In genomic region chr2:191386938-191387536, GRCh38 we compare ENCODE assay signal across 13 cellular contexts.
A peak's percentile ranks its signal among the peaks of the same experiment; 100 is the strongest.
DNase-seq lines count a peak whose midpoint lies in the region; ATAC-seq and TF ChIP-seq lines count a peak whose summit lies in the region.
"Had no signal": no experiment of that assay in that cellular context is flagged by ENCODE, and none has a peak within 500 bp of the region (broad histone marks: within the 10 kb centered on the region; RNA-seq: fewer than 3 reads in every experiment).

No MANE protein-coding gene starts in this region.

- no peak for DNase-seq in activated CD4-positive, alpha-beta T cell treated with anti-CD3 and anti-CD28 coated beads for 36 hours
- no peak for DNase-seq in activated CD4-positive, alpha-beta T cell treated with anti-CD3 and anti-CD28 coated beads, Interleukin-2, amount 50 U/mL, for 4 hours
- DNase-seq in WTC11 (ENCODE audit: low spot score) (no peak), fibroblast of the conjunctiva (ENCODE audit: low read depth) (peak; percentile 33), DMS153 (lab: John Stamatoyannopoulos, UW) (no peak), DMS79 treated with DMSO at 0.1 percent for 48 hours (lab: John Stamatoyannopoulos, UW) (no peak)
- DNase-seq: activated T-cell treated with anti-CD3 and anti-CD28 coated beads, Interleukin-2, amount 50 U/mL, for 24 hours; heart left ventricle; NCI-H2029 treated with DMSO at 0.1 percent for 48 hours; Peyer's patch had no signal

- peaks cover 2% of the 10 kb centered on the region for H3K27me3 Mint-ChIP-seq in activated CD4-positive, alpha-beta T cell treated with anti-CD3 and anti-CD28 coated beads for 36 hours
- no peaks in the 10 kb centered on the region for H3K27me3 Mint-ChIP-seq in WTC11 (ENCODE audit: low read depth)
- H3K27me3 Mint-ChIP-seq in stimulated activated naive CD8-positive, alpha-beta T cell treated with anti-CD3 and anti-CD28 coated beads, Interleukin-15, Interleukin-2, amounts not matched to agents 100 ng/mL and 50 ng/mL, for 24 hours, result no peaks in the 10 kb centered on the region
- H3K27me3 Mint-ChIP-seq: IgD-negative memory B cell had no signal

- H3K36me3 Mint-ChIP-seq in activated CD4-positive, alpha-beta T cell treated with anti-CD3 and anti-CD28 coated beads for 36 hours (ENCODE audit: low read depth), result peaks cover 2% of the 10 kb centered on the region
- H3K36me3 Mint-ChIP-seq in WTC11, result peaks cover 53% of the 10 kb centered on the region
- H3K36me3 Mint-ChIP-seq in stimulated activated naive CD8-positive, alpha-beta T cell treated with anti-CD3 and anti-CD28 coated beads, Interleukin-15, Interleukin-2, amounts not matched to agents 100 ng/mL and 50 ng/mL, for 24 hours (ENCODE audit: low read depth), result peaks cover 22% of the 10 kb centered on the region
- H3K36me3 Mint-ChIP-seq: IgD-negative memory B cell had no signal

- H3K4me3 Mint-ChIP-seq in activated CD4-positive, alpha-beta T cell treated with anti-CD3 and anti-CD28 coated beads for 36 hours, result no peak overlapping the region
- H3K4me3 Mint-ChIP-seq in WTC11, result no peak overlapping the region
- no peak overlapping the region for H3K4me3 Mint-ChIP-seq in stimulated activated naive CD8-positive, alpha-beta T cell treated with anti-CD3 and anti-CD28 coated beads, Interleukin-15, Interleukin-2, amounts not matched to agents 100 ng/mL and 50 ng/mL, for 24 hours
- H3K4me3 Mint-ChIP-seq: activated T-cell treated with anti-CD3 and anti-CD28 coated beads, Interleukin-2, amount 50 U/mL, for 24 hours; IgD-negative memory B cell had no signal

- peaks cover 14% of the 10 kb centered on the region for H3K4me1 Mint-ChIP-seq in activated CD4-positive, alpha-beta T cell treated with anti-CD3 and anti-CD28 coated beads for 36 hours
- no peaks in the 10 kb centered on the region for H3K4me1 Mint-ChIP-seq in WTC11
- peaks cover 16% of the 10 kb centered on the region for H3K4me1 Mint-ChIP-seq in stimulated activated naive CD8-positive, alpha-beta T cell treated with anti-CD3 and anti-CD28 coated beads, Interleukin-15, Interleukin-2, amounts not matched to agents 100 ng/mL and 50 ng/mL, for 24 hours (ENCODE audit: low read depth)
- H3K4me1 Mint-ChIP-seq: IgD-negative memory B cell had no signal

- H3K9me3 Mint-ChIP-seq in activated CD4-positive, alpha-beta T cell treated with anti-CD3 and anti-CD28 coated beads for 36 hours (ENCODE audit: low read depth), result no peaks in the 10 kb centered on the region
- H3K9me3 Mint-ChIP-seq in WTC11, result no peaks in the 10 kb centered on the region
- no peaks in the 10 kb centered on the region for H3K9me3 Mint-ChIP-seq in stimulated activated naive CD8-positive, alpha-beta T cell treated with anti-CD3 and anti-CD28 coated beads, Interleukin-15, Interleukin-2, amounts not matched to agents 100 ng/mL and 50 ng/mL, for 24 hours
- H3K9me3 Mint-ChIP-seq: activated T-cell treated with anti-CD3 and anti-CD28 coated beads, Interleukin-2, amount 50 U/mL, for 24 hours; IgD-negative memory B cell had no signal

- intact Hi-C loops in activated CD4-positive, alpha-beta T cell treated with anti-CD3 and anti-CD28 coated beads for 36 hours (cut with DNase I, micrococcal nuclease), result loop anchor here in 1 of 2 experiments (5.0 kb wide), 1 partner anchor 220 kb away; no protein-coding TSS in a partner anchor

- ATAC-seq in activated CD4-positive, alpha-beta T cell treated with anti-CD3 and anti-CD28 coated beads for 36 hours, result peak; percentile 47
- no peak for ATAC-seq in WTC11
- ATAC-seq in HG03521 (IDR thresholded peaks at IDR 0.05; ENCODE audit: unreplicated experiment), result no peak
- ATAC-seq: heart left ventricle had no signal

- no peak overlapping the region for H3K27ac Mint-ChIP-seq in activated CD4-positive, alpha-beta T cell treated with anti-CD3 and anti-CD28 coated beads for 36 hours
- 0 out of 2 replicates have a peak overlapping the region, but pooled peaks have one; percentile 16 for H3K27ac Mint-ChIP-seq in WTC11
- H3K27ac Mint-ChIP-seq in stimulated activated naive CD8-positive, alpha-beta T cell treated with anti-CD3 and anti-CD28 coated beads, Interleukin-15, Interleukin-2, amounts not matched to agents 100 ng/mL and 50 ng/mL, for 24 hours, result peak overlapping the region; percentile 19
- H3K27ac Mint-ChIP-seq: activated T-cell treated with anti-CD3 and anti-CD28 coated beads, Interleukin-2, amount 50 U/mL, for 24 hours; IgD-negative memory B cell had no signal

- POLR2A ChIA-PET in activated CD4-positive, alpha-beta T cell treated with anti-CD3 and anti-CD28 coated beads for 36 hours (lab: Charles Lee), result no interaction called here
- POLR2A ChIA-PET in WTC11 (lab: Charles Lee), result no interaction called here

- CTCF ChIA-PET in activated CD4-positive, alpha-beta T cell treated with anti-CD3 and anti-CD28 coated beads for 36 hours (lab: Charles Lee), result interaction anchor here (1.2 to 1.4 kb wide), 2 partner anchors 136 to 232 kb away, joined by 4 to 6 read pairs; no protein-coding TSS in a partner anchor
- CTCF ChIA-PET in WTC11 (lab: Charles Lee), result no interaction called here

- no peak for TF ChIP-seq CTCF in WTC11 (IDR thresholded peaks at IDR 0.05)

TF ChIP-seq in WTC11, 78 proteins besides CTCF, POLR2A, EP300 and RAD21 (continues in another document):
- no peak for TF ChIP-seq ZNF396 (CRISPR knock-in tag; IDR thresholded peaks at IDR 0.05; ENCODE audit: borderline replicate concordance)
- TF ChIP-seq TP53 (CRISPR knock-in tag; IDR thresholded peaks at IDR 0.05), result no peak
- TF ChIP-seq, protein P1, sequence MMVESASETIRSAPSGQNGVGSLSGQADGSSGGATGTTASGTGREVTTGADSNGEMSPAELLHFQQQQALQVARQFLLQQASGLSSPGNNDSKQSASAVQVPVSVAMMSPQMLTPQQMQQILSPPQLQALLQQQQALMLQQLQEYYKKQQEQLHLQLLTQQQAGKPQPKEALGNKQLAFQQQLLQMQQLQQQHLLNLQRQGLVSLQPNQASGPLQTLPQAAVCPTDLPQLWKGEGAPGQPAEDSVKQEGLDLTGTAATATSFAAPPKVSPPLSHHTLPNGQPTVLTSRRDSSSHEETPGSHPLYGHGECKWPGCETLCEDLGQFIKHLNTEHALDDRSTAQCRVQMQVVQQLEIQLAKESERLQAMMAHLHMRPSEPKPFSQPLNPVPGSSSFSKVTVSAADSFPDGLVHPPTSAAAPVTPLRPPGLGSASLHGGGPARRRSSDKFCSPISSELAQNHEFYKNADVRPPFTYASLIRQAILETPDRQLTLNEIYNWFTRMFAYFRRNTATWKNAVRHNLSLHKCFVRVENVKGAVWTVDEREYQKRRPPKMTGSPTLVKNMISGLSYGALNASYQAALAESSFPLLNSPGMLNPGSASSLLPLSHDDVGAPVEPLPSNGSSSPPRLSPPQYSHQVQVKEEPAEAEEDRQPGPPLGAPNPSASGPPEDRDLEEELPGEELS (CRISPR knock-in tag; IDR thresholded peaks at IDR 0.05), result no peak
- no peak for TF ChIP-seq ATF1 (CRISPR knock-in tag; IDR thresholded peaks at IDR 0.05)
- TF ChIP-seq NR2C2 (CRISPR knock-in tag; IDR thresholded peaks at IDR 0.05), result no peak
- TF ChIP-seq, protein P2, sequence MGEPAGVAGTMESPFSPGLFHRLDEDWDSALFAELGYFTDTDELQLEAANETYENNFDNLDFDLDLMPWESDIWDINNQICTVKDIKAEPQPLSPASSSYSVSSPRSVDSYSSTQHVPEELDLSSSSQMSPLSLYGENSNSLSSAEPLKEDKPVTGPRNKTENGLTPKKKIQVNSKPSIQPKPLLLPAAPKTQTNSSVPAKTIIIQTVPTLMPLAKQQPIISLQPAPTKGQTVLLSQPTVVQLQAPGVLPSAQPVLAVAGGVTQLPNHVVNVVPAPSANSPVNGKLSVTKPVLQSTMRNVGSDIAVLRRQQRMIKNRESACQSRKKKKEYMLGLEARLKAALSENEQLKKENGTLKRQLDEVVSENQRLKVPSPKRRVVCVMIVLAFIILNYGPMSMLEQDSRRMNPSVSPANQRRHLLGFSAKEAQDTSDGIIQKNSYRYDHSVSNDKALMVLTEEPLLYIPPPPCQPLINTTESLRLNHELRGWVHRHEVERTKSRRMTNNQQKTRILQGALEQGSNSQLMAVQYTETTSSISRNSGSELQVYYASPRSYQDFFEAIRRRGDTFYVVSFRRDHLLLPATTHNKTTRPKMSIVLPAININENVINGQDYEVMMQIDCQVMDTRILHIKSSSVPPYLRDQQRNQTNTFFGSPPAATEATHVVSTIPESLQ (CRISPR knock-in tag; IDR thresholded peaks at IDR 0.05), result no peak
- no peak for TF ChIP-seq ZNF671 (CRISPR knock-in tag; IDR thresholded peaks at IDR 0.05)
- TF ChIP-seq, protein P3, sequence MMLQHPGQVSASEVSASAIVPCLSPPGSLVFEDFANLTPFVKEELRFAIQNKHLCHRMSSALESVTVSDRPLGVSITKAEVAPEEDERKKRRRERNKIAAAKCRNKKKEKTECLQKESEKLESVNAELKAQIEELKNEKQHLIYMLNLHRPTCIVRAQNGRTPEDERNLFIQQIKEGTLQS (CRISPR knock-in tag; conservative IDR thresholded peaks at IDR 0.05), result no peak
- TF ChIP-seq, protein P4, sequence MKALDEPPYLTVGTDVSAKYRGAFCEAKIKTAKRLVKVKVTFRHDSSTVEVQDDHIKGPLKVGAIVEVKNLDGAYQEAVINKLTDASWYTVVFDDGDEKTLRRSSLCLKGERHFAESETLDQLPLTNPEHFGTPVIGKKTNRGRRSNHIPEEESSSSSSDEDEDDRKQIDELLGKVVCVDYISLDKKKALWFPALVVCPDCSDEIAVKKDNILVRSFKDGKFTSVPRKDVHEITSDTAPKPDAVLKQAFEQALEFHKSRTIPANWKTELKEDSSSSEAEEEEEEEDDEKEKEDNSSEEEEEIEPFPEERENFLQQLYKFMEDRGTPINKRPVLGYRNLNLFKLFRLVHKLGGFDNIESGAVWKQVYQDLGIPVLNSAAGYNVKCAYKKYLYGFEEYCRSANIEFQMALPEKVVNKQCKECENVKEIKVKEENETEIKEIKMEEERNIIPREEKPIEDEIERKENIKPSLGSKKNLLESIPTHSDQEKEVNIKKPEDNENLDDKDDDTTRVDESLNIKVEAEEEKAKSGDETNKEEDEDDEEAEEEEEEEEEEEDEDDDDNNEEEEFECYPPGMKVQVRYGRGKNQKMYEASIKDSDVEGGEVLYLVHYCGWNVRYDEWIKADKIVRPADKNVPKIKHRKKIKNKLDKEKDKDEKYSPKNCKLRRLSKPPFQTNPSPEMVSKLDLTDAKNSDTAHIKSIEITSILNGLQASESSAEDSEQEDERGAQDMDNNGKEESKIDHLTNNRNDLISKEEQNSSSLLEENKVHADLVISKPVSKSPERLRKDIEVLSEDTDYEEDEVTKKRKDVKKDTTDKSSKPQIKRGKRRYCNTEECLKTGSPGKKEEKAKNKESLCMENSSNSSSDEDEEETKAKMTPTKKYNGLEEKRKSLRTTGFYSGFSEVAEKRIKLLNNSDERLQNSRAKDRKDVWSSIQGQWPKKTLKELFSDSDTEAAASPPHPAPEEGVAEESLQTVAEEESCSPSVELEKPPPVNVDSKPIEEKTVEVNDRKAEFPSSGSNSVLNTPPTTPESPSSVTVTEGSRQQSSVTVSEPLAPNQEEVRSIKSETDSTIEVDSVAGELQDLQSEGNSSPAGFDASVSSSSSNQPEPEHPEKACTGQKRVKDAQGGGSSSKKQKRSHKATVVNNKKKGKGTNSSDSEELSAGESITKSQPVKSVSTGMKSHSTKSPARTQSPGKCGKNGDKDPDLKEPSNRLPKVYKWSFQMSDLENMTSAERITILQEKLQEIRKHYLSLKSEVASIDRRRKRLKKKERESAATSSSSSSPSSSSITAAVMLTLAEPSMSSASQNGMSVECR (CRISPR knock-in tag; IDR thresholded peaks at IDR 0.05; ENCODE audit: borderline replicate concordance), result no peak
